Comparison of ENCODE assay signal across 1 cellular context in genomic region chr9:132878695-132879064, GRCh38.
TF ChIP-seq lines count a peak whose summit lies in the region.

Gene SPACA9, plus strand, starts transcription at chr9:132878898. Its CDS starts 5,050 bp downstream, at chr9:132883948.

TF ChIP-seq in HCT116, 20 proteins besides CTCF, POLR2A, EP300 and RAD21 (continued from another document):
- no peak for TF ChIP-seq REST (IDR thresholded peaks at IDR 0.05; ENCODE audit: low read depth)
- no peak for TF ChIP-seq ZBTB33 (IDR thresholded peaks at IDR 0.05; ENCODE audit: extremely low read depth, insufficient replicate concordance, low read length)
- no peak for TF ChIP-seq CEBPB (IDR thresholded peaks at IDR 0.05; ENCODE audit: low read depth)
- no peak for TF ChIP-seq EGR1 (IDR thresholded peaks at IDR 0.05; ENCODE audit: low read depth)
- no peak; the same call in 1 of the 2 replicates for TF ChIP-seq POLR2AphosphoS5 (IDR thresholded peaks at IDR 0.05; ENCODE audit: low read depth, low read length)
